ENCODE assay signal across 27 cellular contexts in genomic region chr18:46733872-46734271, GRCh38. TPM values are rescaled to one million over a fixed set of nuclear protein-coding genes. Genes with fewer than 3 reads are reported as not detected.
"Had no signal": no experiment of that assay in that cellular context is flagged by ENCODE, and none has a peak within 500 bp of the region (broad histone marks: within the 10 kb centered on the region; RNA-seq: fewer than 3 reads in every experiment).

No MANE protein-coding gene starts in this region.

- FAIRE-seq: pancreas had no signal

- H3K4me1 ChIP-seq: heart left ventricle, left lung, lower lobe of right lung, neural progenitor cell, pancreas, psoas muscle, right lobe of liver, tibial nerve, upper lobe of left lung, vagina had no signal

- ATAC-seq: heart left ventricle; left lung; lower lobe of right lung; natural killer cell; pancreas; psoas muscle; right lobe of liver; stimulated activated memory B cell treated with anti-CD40 and anti-IgM and Interleukin-4, amounts not matched to agents 10 μg/mL and 1 μg/mL and 100 μg/mL, for 72 hours; stimulated activated naive CD8-positive, alpha-beta T cell treated with anti-CD3 and anti-CD28 coated beads, Interleukin-15, amount 100 ng/mL, for 72 hours had no signal

- H3K4me2 ChIP-seq: neural progenitor cell, smooth muscle cell had no signal

- H3K9ac ChIP-seq: neural progenitor cell had no signal

- H3K27me3 ChIP-seq: heart left ventricle, neural progenitor cell, pancreas, right lobe of liver, tibial nerve, upper lobe of left lung, vagina had no signal

- H3K4me1 Mint-ChIP-seq: mesothelial cell of epicardium; naive B cell; natural killer cell; nephron progenitor cell; stimulated activated memory B cell treated with anti-CD40 and anti-IgM and Interleukin-4, amounts not matched to agents 10 μg/mL and 1 μg/mL and 100 μg/mL, for 72 hours; stimulated activated naive CD8-positive, alpha-beta T cell treated with anti-CD3 and anti-CD28 coated beads, Interleukin-15, amount 100 ng/mL, for 72 hours had no signal

- H3K27ac ChIP-seq: heart left ventricle, left lung, lower lobe of right lung, neural progenitor cell, pancreas, psoas muscle, right lobe of liver, tibial nerve, upper lobe of left lung, vagina had no signal

- H3K36me3 ChIP-seq: heart left ventricle, left lung, lower lobe of right lung, neural progenitor cell, pancreas, right lobe of liver, tibial nerve, upper lobe of left lung, vagina had no signal

- DNase-seq: heart left ventricle; islet precursor cell; left lung; lower lobe of right lung; mammary epithelial cell; mesenchymal stem cell; naive B cell; natural killer cell; nephron progenitor cell; posterior cingulate gyrus; psoas muscle; right lobe of liver; stimulated activated CD4-positive, alpha-beta T cell treated with anti-CD3 and anti-CD28 coated beads, Interleukin-1b, Interleukin-23, amount 100 ng/mL, for 48 hours; stimulated activated CD4-positive, alpha-beta T cell treated with anti-CD3 and anti-CD28 coated beads, Interleukin-2, amount 100 ng/mL, for 48 hours; stimulated activated CD4-positive, alpha-beta T cell treated with anti-CD3 and anti-CD28 coated beads, Interleukin-4, amount 100 ng/mL, for 4 hours; stimulated activated CD8-positive, alpha-beta memory T cell treated with anti-CD3 and anti-CD28 coated beads, Interleukin-4, amount 100 ng/mL, for 48 hours; stimulated activated naive CD4-positive, alpha-beta T cell treated with Interleukin-2 at 50 U/mL for 16 hours; stimulated activated naive CD8-positive, alpha-beta T cell treated with anti-CD3 and anti-CD28 coated beads, Interleukin-15, amount 100 ng/mL, for 72 hours; substantia nigra; upper lobe of left lung had no signal

- H3K9me3 ChIP-seq: pancreas, right lobe of liver had no signal

- H3K4me3 Mint-ChIP-seq: mesothelial cell of epicardium; naive B cell; natural killer cell; nephron progenitor cell; neural progenitor cell; stimulated activated memory B cell treated with anti-CD40 and anti-IgM and Interleukin-4, amounts not matched to agents 10 μg/mL and 1 μg/mL and 100 μg/mL, for 72 hours; stimulated activated naive CD8-positive, alpha-beta T cell treated with anti-CD3 and anti-CD28 coated beads, Interleukin-15, amount 100 ng/mL, for 72 hours had no signal

- H2AFZ ChIP-seq: neural progenitor cell had no signal

- H3K27ac Mint-ChIP-seq: mesothelial cell of epicardium; naive B cell; natural killer cell; nephron progenitor cell; neural progenitor cell; stimulated activated memory B cell treated with anti-CD40 and anti-IgM and Interleukin-4, amounts not matched to agents 10 μg/mL and 1 μg/mL and 100 μg/mL, for 72 hours; stimulated activated naive CD8-positive, alpha-beta T cell treated with anti-CD3 and anti-CD28 coated beads, Interleukin-15, amount 100 ng/mL, for 72 hours had no signal

- H3K4me3 ChIP-seq: heart left ventricle, left lung, lower lobe of right lung, neural progenitor cell, pancreas, psoas muscle, right lobe of liver, smooth muscle cell, tibial nerve, upper lobe of left lung, vagina had no signal

- H3K36me3 Mint-ChIP-seq: mesothelial cell of epicardium; natural killer cell; neural progenitor cell; stimulated activated memory B cell treated with anti-CD40 and anti-IgM and Interleukin-4, amounts not matched to agents 10 μg/mL and 1 μg/mL and 100 μg/mL, for 72 hours had no signal

RNA-seq across cellular contexts. Expression of gene ST8SIA5, which starts 23.0 kb away (rescaled TPM):
- total RNA-seq: lower lobe of right lung, mammary epithelial cell, tibial nerve, vagina had no signal
- polyA plus RNA-seq: smooth muscle cell had no signal
